20 cellular contexts compared by ENCODE assay signal in the genomic region with DNA sequence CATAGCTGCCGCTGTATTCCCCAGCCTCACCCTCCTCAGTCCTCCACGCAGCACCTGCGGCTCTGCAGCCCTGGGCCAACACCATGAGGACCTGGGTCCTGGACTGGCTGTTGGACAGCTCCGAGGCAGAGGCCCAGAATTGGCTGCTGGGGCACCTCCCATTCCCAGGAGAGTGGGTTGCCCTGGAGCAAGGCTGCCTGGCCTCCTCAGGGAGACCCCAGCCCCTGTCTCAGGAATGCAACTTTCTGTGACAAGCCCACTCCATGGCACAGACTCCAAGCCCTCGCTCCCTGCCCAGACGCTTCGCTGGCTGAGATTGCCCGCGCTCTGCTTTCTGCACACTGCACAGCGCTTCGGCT. TPM values are rescaled to one million over a fixed set of nuclear protein-coding genes. Genes with fewer than 3 reads are reported as not detected.
DNase-seq lines count a peak whose midpoint lies in the region; ATAC-seq and TF ChIP-seq lines count a peak whose summit lies in the region.
"Had no signal": no experiment of that assay in that cellular context is flagged by ENCODE, and none has a peak within 500 bp of the region (broad histone marks: within the 10 kb centered on the region; RNA-seq: fewer than 3 reads in every experiment).

No MANE protein-coding gene starts in this region.

- intact Hi-C loops in cardiac septum (cut with DNase I), result no loop called here
- intact Hi-C loops in right cardiac atrium (cut with DNase I), result no loop called here
- intact Hi-C loops in activated T-helper 1 cell treated with anti-CD3 and anti-CD28 coated beads, Interleukin-12 subunit alpha, Interleukin-12 subunit beta, Interleukin-2, Interleukin-4 antibody, amounts not matched to agents 30 ng/mL and 10 ng/mL and 1 ng/mL, durations not matched to agents 14 hours and 24 hours and 36 hours (cut with micrococcal nuclease), result no loop called here

- H3K36me3 ChIP-seq in adipocyte (ENCODE audit: control insufficient read depth, insufficient read depth, low read length, severe bottlenecking), result no peaks in the 10 kb centered on the region
- no peaks in the 10 kb centered on the region for H3K36me3 ChIP-seq in suprapubic skin
- H3K36me3 ChIP-seq: heart left ventricle, prostate gland, spleen had no signal

- no peak for TF ChIP-seq POLR2A in suprapubic skin (IDR thresholded peaks at IDR 0.05)

- no peaks in the 10 kb centered on the region for H3K27me3 Mint-ChIP-seq in activated T-helper 1 cell treated with anti-CD3 and anti-CD28 coated beads, Interleukin-12 subunit alpha, Interleukin-12 subunit beta, Interleukin-2, Interleukin-4 antibody, amounts not matched to agents 30 ng/mL and 10 ng/mL and 1 ng/mL, durations not matched to agents 14 hours and 24 hours and 36 hours (ENCODE audit: insufficient read depth)

- H3K4me1 ChIP-seq in right cardiac atrium (ENCODE audit: control insufficient read depth, insufficient read depth, low read length), result no peaks in the 10 kb centered on the region
- peaks cover 28% of the 10 kb centered on the region for H3K4me1 ChIP-seq in adipocyte (ENCODE audit: control insufficient read depth, insufficient read depth, low read length)
- peaks cover 31% of the 10 kb centered on the region for H3K4me1 ChIP-seq in suprapubic skin
- H3K4me1 ChIP-seq: heart left ventricle, prostate gland had no signal

- no peaks in the 10 kb centered on the region for H3K9me3 Mint-ChIP-seq in activated T-helper 1 cell treated with anti-CD3 and anti-CD28 coated beads, Interleukin-12 subunit alpha, Interleukin-12 subunit beta, Interleukin-2, Interleukin-4 antibody, amounts not matched to agents 30 ng/mL and 10 ng/mL and 1 ng/mL, durations not matched to agents 14 hours and 24 hours and 36 hours
- H3K9me3 Mint-ChIP-seq: effector memory CD8-positive, alpha-beta T cell had no signal

- no peak overlapping the region for H3K4me3 Mint-ChIP-seq in activated T-helper 1 cell treated with anti-CD3 and anti-CD28 coated beads, Interleukin-12 subunit alpha, Interleukin-12 subunit beta, Interleukin-2, Interleukin-4 antibody, amounts not matched to agents 30 ng/mL and 10 ng/mL and 1 ng/mL, durations not matched to agents 14 hours and 24 hours and 36 hours
- H3K4me3 Mint-ChIP-seq: effector memory CD8-positive, alpha-beta T cell; H9; naive thymus-derived CD8-positive, alpha-beta T cell had no signal

- peak; percentile 61 for DNase-seq in cardiac septum (ENCODE audit: low spot score)
- no peak for DNase-seq in right cardiac atrium
- peak; percentile 26 for DNase-seq in adipocyte (ENCODE audit: low read depth)
- peak; percentile 48 for DNase-seq in iPS-NIHi7 (ENCODE audit: extremely low spot score)
- peak in 1 of 2 donors; percentile 70 for DNase-seq in suprapubic skin (ENCODE audit: low spot score in 2 of 2)
- DNase-seq in activated T-helper 1 cell treated with anti-CD3 and anti-CD28 coated beads, Interleukin-12 subunit alpha, Interleukin-12 subunit beta, Interleukin-2, Interleukin-4 antibody, amounts not matched to agents 30 ng/mL and 10 ng/mL and 1 ng/mL, durations not matched to agents 14 hours and 24 hours and 36 hours (ENCODE audit: low spot score), result no peak
- no peak for DNase-seq in amygdala (lab: John Stamatoyannopoulos, UW)
- DNase-seq in SKM-1 treated with dmso at 0.1 percent for 144 hours (lab: John Stamatoyannopoulos, UW; ENCODE audit: unreplicated experiment), result no peak
- DNase-seq: activated CD4-positive, alpha-beta T cell treated with anti-CD3 and anti-CD28 coated beads for 4 hours; activated gamma-delta T cell treated with Interleukin-2 at 50 U/mL for 16 hours; cerebellar nuclear complex; effector memory CD8-positive, alpha-beta T cell; heart left ventricle; naive thymus-derived CD8-positive, alpha-beta T cell; NCI-H1930; spleen; stimulated activated CD4-positive, alpha-beta T cell treated with anti-CD3 and anti-CD28 coated beads, Interleukin-4, amount 100 ng/mL, for 4 hours had no signal

- TF ChIP-seq CTCF in suprapubic skin (IDR thresholded peaks at IDR 0.05), result no peak

- H3K9me3 ChIP-seq in right cardiac atrium (ENCODE audit: control insufficient read depth, low read length) (no peaks in the 10 kb centered on the region), adipocyte (ENCODE audit: control insufficient read depth, low read length) (peaks cover 6% of the 10 kb centered on the region), suprapubic skin (no peaks in the 10 kb centered on the region)
- H3K9me3 ChIP-seq: heart left ventricle, prostate gland had no signal

- H3K36me3 Mint-ChIP-seq in activated T-helper 1 cell treated with anti-CD3 and anti-CD28 coated beads, Interleukin-12 subunit alpha, Interleukin-12 subunit beta, Interleukin-2, Interleukin-4 antibody, amounts not matched to agents 30 ng/mL and 10 ng/mL and 1 ng/mL, durations not matched to agents 14 hours and 24 hours and 36 hours (ENCODE audit: low read depth), result no peaks in the 10 kb centered on the region
- H3K36me3 Mint-ChIP-seq: naive thymus-derived CD8-positive, alpha-beta T cell had no signal

- H3K27ac Mint-ChIP-seq in activated T-helper 1 cell treated with anti-CD3 and anti-CD28 coated beads, Interleukin-12 subunit alpha, Interleukin-12 subunit beta, Interleukin-2, Interleukin-4 antibody, amounts not matched to agents 30 ng/mL and 10 ng/mL and 1 ng/mL, durations not matched to agents 14 hours and 24 hours and 36 hours, result no peak overlapping the region
- H3K27ac Mint-ChIP-seq: effector memory CD8-positive, alpha-beta T cell; naive thymus-derived CD8-positive, alpha-beta T cell had no signal

- 93% methylated on average over 11 of the region's 11 CpGs for WGBS in right cardiac atrium
- 77% methylated on average over 11 of the region's 11 CpGs for WGBS in suprapubic skin

- no peaks in the 10 kb centered on the region for H3K27me3 ChIP-seq in right cardiac atrium (ENCODE audit: control insufficient read depth, insufficient read depth)
- H3K27me3 ChIP-seq in adipocyte (replicated peaks; ENCODE audit: control insufficient read depth, insufficient read depth, low read length), result no peaks in the 10 kb centered on the region
- H3K27me3 ChIP-seq in suprapubic skin, result peaks cover 3% of the 10 kb centered on the region
- H3K27me3 ChIP-seq: spleen had no signal

- H3K4me3 ChIP-seq in right cardiac atrium (ENCODE audit: low read length) (no peak overlapping the region), adipocyte (ENCODE audit: low read length) (no peak overlapping the region), suprapubic skin (no peak overlapping the region)
- H3K4me3 ChIP-seq: heart left ventricle, K562, prostate gland, spleen had no signal

- no peaks in the 10 kb centered on the region for H3K4me1 Mint-ChIP-seq in activated T-helper 1 cell treated with anti-CD3 and anti-CD28 coated beads, Interleukin-12 subunit alpha, Interleukin-12 subunit beta, Interleukin-2, Interleukin-4 antibody, amounts not matched to agents 30 ng/mL and 10 ng/mL and 1 ng/mL, durations not matched to agents 14 hours and 24 hours and 36 hours (ENCODE audit: low read depth)
- H3K4me1 Mint-ChIP-seq: naive thymus-derived CD8-positive, alpha-beta T cell had no signal

- H3K27ac ChIP-seq in right cardiac atrium (ENCODE audit: low read length) (no peak overlapping the region), suprapubic skin (peak overlapping the region; percentile 70)
- H3K27ac ChIP-seq: heart left ventricle, prostate gland, spleen had no signal

- no peak for TF ChIP-seq EP300 in suprapubic skin (IDR thresholded peaks at IDR 0.05)

- no peak overlapping the region for H3K9ac ChIP-seq in adipocyte (ENCODE audit: low read length)

- ATAC-seq in right cardiac atrium, result no peak
- ATAC-seq: effector memory CD8-positive, alpha-beta T cell; K562; naive thymus-derived CD8-positive, alpha-beta T cell had no signal

RNA-seq across cellular contexts. Expression of a gene that starts 33.0 kb away (rescaled TPM):
- total RNA-seq in cardiac septum, result 7.0 TPM
- total RNA-seq in right cardiac atrium, result 10 to 100 TPM in 1 of 4 donors, 1 to 10 TPM in 3; 5.1 to 30.9 (median 8.0) TPM
- polyA plus RNA-seq in right cardiac atrium, result 7.2 TPM
- 10 to 100 TPM; 53.3 to 83.3 (median 67.7) TPM for total RNA-seq in suprapubic skin
- total RNA-seq in activated T-helper 1 cell treated with anti-CD3 and anti-CD28 coated beads, Interleukin-12 subunit alpha, Interleukin-12 subunit beta, Interleukin-2, Interleukin-4 antibody, amounts not matched to agents 30 ng/mL and 10 ng/mL and 1 ng/mL, durations not matched to agents 14 hours and 24 hours and 36 hours, result not detected in 2 replicates
- total RNA-seq: naive thymus-derived CD8-positive, alpha-beta T cell had no signal
- polyA plus RNA-seq: naive thymus-derived CD8-positive, alpha-beta T cell had no signal

Comparison
In these comparisons a context has a peak if more than half of its experiments do, and no peak if none do; other contexts are left out.
1. DNase-seq: peak in cardiac septum (single experiment), adipocyte (single experiment) and iPS-NIHi7 (single experiment); none in right cardiac atrium (0 of 3), activated T-helper 1 cell treated with anti-CD3 and anti-CD28 coated beads, Interleukin-12 subunit alpha, Interleukin-12 subunit beta, Interleukin-2, Interleukin-4 antibody, amounts not matched to agents 30 ng/mL and 10 ng/mL and 1 ng/mL, durations not matched to agents 14 hours and 24 hours and 36 hours (single experiment), amygdala (0 of 56) and SKM-1 treated with dmso at 0.1 percent for 144 hours (single experiment).